Comparison of ENCODE assay signal across 8 cellular contexts in genomic region chr18:9613550-9614400, GRCh38. TPM values are rescaled to one million over a fixed set of nuclear protein-coding genes. Genes with fewer than 3 reads are reported as not detected.
DNase-seq lines count a peak whose midpoint lies in the region; ATAC-seq and TF ChIP-seq lines count a peak whose summit lies in the region.

No MANE protein-coding gene starts in this region.

- intact Hi-C loops in activated T-helper 1 cell treated with anti-CD3 and anti-CD28 coated beads, Interleukin-12 subunit alpha, Interleukin-12 subunit beta, Interleukin-2, Interleukin-4 antibody, amounts not matched to agents 30 ng/mL and 10 ng/mL and 1 ng/mL, durations not matched to agents 14 hours and 24 hours and 36 hours (cut with micrococcal nuclease), result loop anchor here (2.0 to 10.0 kb wide), 8 partner anchors 59 to 1009 kb away; partner anchors contain the start of genes ANKRD12, MTCL1, RAB12 and RAB31

- DNase-seq in AG10803 (ENCODE audit: low read depth) (peak; percentile 51), NOMO-1 treated with dmso at 0.1 percent for 144 hours (lab: John Stamatoyannopoulos, UW; ENCODE audit: unreplicated experiment) (peak; percentile 25), fibroblast of gingiva (ENCODE audit: low read depth) (peak; percentile 43), naive B cell (peak; percentile 51)
- peak; percentile 27 for DNase-seq in activated T-helper 1 cell treated with anti-CD3 and anti-CD28 coated beads, Interleukin-12 subunit alpha, Interleukin-12 subunit beta, Interleukin-2, Interleukin-4 antibody, amounts not matched to agents 30 ng/mL and 10 ng/mL and 1 ng/mL, durations not matched to agents 14 hours and 24 hours and 36 hours (ENCODE audit: low spot score)
- DNase-seq in stimulated activated naive CD8-positive, alpha-beta T cell treated with anti-CD3 and anti-CD28 coated beads, Interleukin-15, amount 100 ng/mL, for 72 hours, result peak; percentile 45 to 52

- TF ChIP-seq CTCF in AG10803 (conservative IDR thresholded peaks at IDR 0.05; ENCODE audit: low read length), result no peak

- peak overlapping the region; percentile 82 for H3K4me3 ChIP-seq in AG10803 (ENCODE audit: low read length)

- no peaks in the 10 kb centered on the region for H3K9me3 Mint-ChIP-seq in activated T-helper 1 cell treated with anti-CD3 and anti-CD28 coated beads, Interleukin-12 subunit alpha, Interleukin-12 subunit beta, Interleukin-2, Interleukin-4 antibody, amounts not matched to agents 30 ng/mL and 10 ng/mL and 1 ng/mL, durations not matched to agents 14 hours and 24 hours and 36 hours
- no peaks in the 10 kb centered on the region for H3K9me3 Mint-ChIP-seq in naive B cell
- H3K9me3 Mint-ChIP-seq in stimulated activated naive CD8-positive, alpha-beta T cell treated with anti-CD3 and anti-CD28 coated beads, Interleukin-15, amount 100 ng/mL, for 72 hours, result no peaks in the 10 kb centered on the region

- peaks cover 2% of the 10 kb centered on the region for H3K27me3 Mint-ChIP-seq in activated T-helper 1 cell treated with anti-CD3 and anti-CD28 coated beads, Interleukin-12 subunit alpha, Interleukin-12 subunit beta, Interleukin-2, Interleukin-4 antibody, amounts not matched to agents 30 ng/mL and 10 ng/mL and 1 ng/mL, durations not matched to agents 14 hours and 24 hours and 36 hours (ENCODE audit: insufficient read depth)
- no peaks in the 10 kb centered on the region for H3K27me3 Mint-ChIP-seq in naive B cell
- H3K27me3 Mint-ChIP-seq in stimulated activated naive CD8-positive, alpha-beta T cell treated with anti-CD3 and anti-CD28 coated beads, Interleukin-15, amount 100 ng/mL, for 72 hours, result no peaks in the 10 kb centered on the region

- H3K36me3 Mint-ChIP-seq in activated T-helper 1 cell treated with anti-CD3 and anti-CD28 coated beads, Interleukin-12 subunit alpha, Interleukin-12 subunit beta, Interleukin-2, Interleukin-4 antibody, amounts not matched to agents 30 ng/mL and 10 ng/mL and 1 ng/mL, durations not matched to agents 14 hours and 24 hours and 36 hours (ENCODE audit: low read depth), result peaks cover 13% of the 10 kb centered on the region
- H3K36me3 Mint-ChIP-seq in naive B cell, result no peaks in the 10 kb centered on the region

- ATAC-seq in GM18868 (IDR thresholded peaks at IDR 0.05; ENCODE audit: unreplicated experiment) (peak; percentile 26), HG03103 (IDR thresholded peaks at IDR 0.05; ENCODE audit: low read depth, unreplicated experiment) (peak; percentile 13), naive B cell (ENCODE audit: low read depth in 2 of 2) (peak; percentile 12 to 16)
- ATAC-seq in stimulated activated naive CD8-positive, alpha-beta T cell treated with anti-CD3 and anti-CD28 coated beads, Interleukin-15, amount 100 ng/mL, for 72 hours, result peak; percentile 57

- peaks cover 44% of the 10 kb centered on the region for H3K4me1 Mint-ChIP-seq in activated T-helper 1 cell treated with anti-CD3 and anti-CD28 coated beads, Interleukin-12 subunit alpha, Interleukin-12 subunit beta, Interleukin-2, Interleukin-4 antibody, amounts not matched to agents 30 ng/mL and 10 ng/mL and 1 ng/mL, durations not matched to agents 14 hours and 24 hours and 36 hours (ENCODE audit: low read depth)
- peaks cover 21 to 42% (median 27%) of the 10 kb centered on the region in 3 donors for H3K4me1 Mint-ChIP-seq in naive B cell
- peaks cover 41% of the 10 kb centered on the region for H3K4me1 Mint-ChIP-seq in stimulated activated naive CD8-positive, alpha-beta T cell treated with anti-CD3 and anti-CD28 coated beads, Interleukin-15, amount 100 ng/mL, for 72 hours

- peak overlapping the region; percentile 95 for H3K4me3 Mint-ChIP-seq in activated T-helper 1 cell treated with anti-CD3 and anti-CD28 coated beads, Interleukin-12 subunit alpha, Interleukin-12 subunit beta, Interleukin-2, Interleukin-4 antibody, amounts not matched to agents 30 ng/mL and 10 ng/mL and 1 ng/mL, durations not matched to agents 14 hours and 24 hours and 36 hours
- peak overlapping the region; percentile 84 to 97 (median 94) for H3K4me3 Mint-ChIP-seq in naive B cell
- H3K4me3 Mint-ChIP-seq in stimulated activated naive CD8-positive, alpha-beta T cell treated with anti-CD3 and anti-CD28 coated beads, Interleukin-15, amount 100 ng/mL, for 72 hours, result peak overlapping the region; percentile 96 to 98

- peak overlapping the region; percentile 92 for H3K27ac Mint-ChIP-seq in activated T-helper 1 cell treated with anti-CD3 and anti-CD28 coated beads, Interleukin-12 subunit alpha, Interleukin-12 subunit beta, Interleukin-2, Interleukin-4 antibody, amounts not matched to agents 30 ng/mL and 10 ng/mL and 1 ng/mL, durations not matched to agents 14 hours and 24 hours and 36 hours
- H3K27ac Mint-ChIP-seq in naive B cell, result peak overlapping the region; percentile 84 to 97 (median 94)
- peak overlapping the region; percentile 49 to 90 for H3K27ac Mint-ChIP-seq in stimulated activated naive CD8-positive, alpha-beta T cell treated with anti-CD3 and anti-CD28 coated beads, Interleukin-15, amount 100 ng/mL, for 72 hours

RNA-seq across cellular contexts. Expression of gene PPP4R1, which starts 0.6 kb away (rescaled TPM):
- 49.5 and 54.8 TPM in 2 replicates for total RNA-seq in activated T-helper 1 cell treated with anti-CD3 and anti-CD28 coated beads, Interleukin-12 subunit alpha, Interleukin-12 subunit beta, Interleukin-2, Interleukin-4 antibody, amounts not matched to agents 30 ng/mL and 10 ng/mL and 1 ng/mL, durations not matched to agents 14 hours and 24 hours and 36 hours
- polyA plus RNA-seq in naive B cell (ENCODE audit: low read depth in 6 of 6), result 10 to 100 TPM in 4 of 6 donors, 1 to 10 TPM in 2; 8.9 to 21.1 (median 12.8) TPM

Comparison
In these comparisons a context has a peak if more than half of its experiments do, and no peak if none do; other contexts are left out.
1. Peak in every context shown above with its lines: DNase-seq, ATAC-seq and H3K4me3 ChIP-seq.